In genomic region chr22:17866127-17866526, GRCh38 we compare ENCODE assay signal across 20 cellular contexts.
DNase-seq lines count a peak whose midpoint lies in the region; TF ChIP-seq lines count a peak whose summit lies in the region.
"Had no signal": no experiment of that assay in that cellular context is flagged by ENCODE, and none has a peak within 500 bp of the region (broad histone marks: within the 10 kb centered on the region; RNA-seq: fewer than 3 reads in every experiment).

No MANE protein-coding gene starts in this region.

- H3K27ac ChIP-seq in right atrium auricular region (peak overlapping the region; percentile 23 to 70), transverse colon (peak overlapping the region; percentile 34 to 80 (median 74))
- H3K27ac ChIP-seq: psoas muscle, spleen had no signal

- WGBS in transverse colon (ENCODE audit: low coverage in 1 of 2), 2 donors, result 83 to 92% methylated on average over 5 of the region's 5 CpGs

- no peak for DNase-seq in right atrium auricular region (ENCODE audit: low spot score)
- no peak for DNase-seq in cardiac septum (ENCODE audit: low spot score)
- DNase-seq in globus pallidus (ENCODE audit: low spot score), result peak; percentile 99
- DNase-seq in occipital lobe (lab: John Stamatoyannopoulos, UW), result peak; percentile 79
- no peak for DNase-seq in transverse colon
- no peak for DNase-seq in mesenteric fat pad (ENCODE audit: low spot score)
- DNase-seq in stimulated activated CD4-positive, alpha-beta T cell treated with anti-CD3 and anti-CD28 coated beads, Interleukin-2, amount 100 ng/mL, for 24 hours, result no peak
- DNase-seq in CD14-positive monocyte (ENCODE audit: low spot score), result no peak
- DNase-seq: activated CD8-positive, alpha-beta T cell treated with anti-CD3 and anti-CD28 coated beads, Interleukin-2, amount 10 ng/mL, durations not matched to agents 7 days and 5 days; activated naive CD4-positive, alpha-beta T cell; activated T-cell treated with anti-CD3 and anti-CD28 coated beads, Interleukin-2, amount 50 U/mL, for 1 hour; BE2C; Calu3; natural killer cell; NCI-H1930; NCI-H446; NK-92 treated with Interleukin-12 subunit alpha and Interleukin-12 subunit beta, amount 100 ng/mL, for 24 hours; psoas muscle; spleen had no signal

- peaks cover 13% of the 10 kb centered on the region for H3K4me1 Mint-ChIP-seq in CD14-positive monocyte

- H3K4me3 Mint-ChIP-seq in CD14-positive monocyte, result no peak overlapping the region
- H3K4me3 Mint-ChIP-seq: activated CD8-positive, alpha-beta T cell treated with anti-CD3 and anti-CD28 coated beads, Interleukin-2, amount 10 ng/mL, durations not matched to agents 7 days and 5 days; natural killer cell had no signal

- H3K27ac Mint-ChIP-seq in CD14-positive monocyte, result no peak overlapping the region
- H3K27ac Mint-ChIP-seq: activated CD8-positive, alpha-beta T cell treated with anti-CD3 and anti-CD28 coated beads, Interleukin-2, amount 10 ng/mL, durations not matched to agents 7 days and 5 days; natural killer cell had no signal

- H3K27me3 Mint-ChIP-seq in CD14-positive monocyte (ENCODE audit: low read depth in 3 of 3), result no peaks in the 10 kb centered on the region

- H3K4me3 ChIP-seq in right atrium auricular region (no peak overlapping the region), transverse colon (no peak overlapping the region)
- H3K4me3 ChIP-seq: lung, psoas muscle, spleen had no signal

- H3K4me1 ChIP-seq in right atrium auricular region, result peaks cover 0 to 8% of the 10 kb centered on the region in 2 donors
- peaks cover 31 to 56% (median 43%) of the 10 kb centered on the region in 4 donors for H3K4me1 ChIP-seq in transverse colon

- H3K36me3 ChIP-seq in right atrium auricular region (peaks cover 70% of the 10 kb centered on the region), transverse colon (peaks cover 0 to 20% (median 5%) of the 10 kb centered on the region in 4 donors)

- H3K36me3 Mint-ChIP-seq in CD14-positive monocyte, result peaks cover 0 to 2% of the 10 kb centered on the region in 2 donors

- no peaks in the 10 kb centered on the region for H3K9me3 Mint-ChIP-seq in CD14-positive monocyte
- H3K9me3 Mint-ChIP-seq: natural killer cell had no signal

- H3K27me3 ChIP-seq in right atrium auricular region (no peaks in the 10 kb centered on the region), transverse colon (no peaks in the 10 kb centered on the region)
- H3K27me3 ChIP-seq: BE2C, spleen had no signal

- H3K9me3 ChIP-seq in right atrium auricular region (no peaks in the 10 kb centered on the region), transverse colon (no peaks in the 10 kb centered on the region)
- H3K9me3 ChIP-seq: BE2C, psoas muscle, spleen had no signal

- intact Hi-C loops in cardiac septum (cut with DNase I) (no loop called here), transverse colon (cut with DNase I; ENCODE audit: low total_unique reads) (no loop called here), CD14-positive monocyte (cut with micrococcal nuclease) (no loop called here)

- TF ChIP-seq CTCF in right atrium auricular region (IDR thresholded peaks at IDR 0.05), result no peak
- no peak for TF ChIP-seq CTCF in transverse colon (IDR thresholded peaks at IDR 0.05)
- TF ChIP-seq CTCF in CD14-positive monocyte (IDR thresholded peaks at IDR 0.05), result no peak

- in situ Hi-C loops in transverse colon (cut with MboI; ENCODE audit: low pct_ligation_motif_present in 1 of 4, low pct_unique_long_range_greater_than_20kb in 1 of 4, low sequenced_read_pairs in 3 of 4), result no loop called here

- no peak for TF ChIP-seq POLR2A in transverse colon (IDR thresholded peaks at IDR 0.05)

- no peak for TF ChIP-seq EP300 in transverse colon (IDR thresholded peaks at IDR 0.05; ENCODE audit: low read depth)

Comparison
In these comparisons a context has a peak if more than half of its experiments do, and no peak if none do; other contexts are left out.
1. DNase-seq: peak in globus pallidus (single experiment) and occipital lobe (single experiment); none in right atrium auricular region (single experiment), cardiac septum (single experiment), transverse colon (single experiment), mesenteric fat pad (single experiment), stimulated activated CD4-positive, alpha-beta T cell treated with anti-CD3 and anti-CD28 coated beads, Interleukin-2, amount 100 ng/mL, for 24 hours (0 of 2) and CD14-positive monocyte (single experiment).